ENCODE assay signal across 8 cellular contexts in genomic region chr16:88790312-88791150, GRCh38. TPM values are rescaled to one million over a fixed set of nuclear protein-coding genes. Genes with fewer than 3 reads are reported as not detected.
DNase-seq lines count a peak whose midpoint lies in the region; ATAC-seq and TF ChIP-seq lines count a peak whose summit lies in the region.

No MANE protein-coding gene starts in this region.

- peak overlapping the region; percentile 94 for H3K27ac Mint-ChIP-seq in activated naive CD8-positive, alpha-beta T cell treated with anti-CD3 and anti-CD28 coated beads, Interleukin-2, amount 10 ng/mL, durations not matched to agents 7 days and 5 days
- no peak overlapping the region for H3K27ac Mint-ChIP-seq in neural crest cell (ENCODE audit: unreplicated experiment)

- H3K4me1 ChIP-seq in RWPE2 (ENCODE audit: insufficient read depth, poor library complexity, severe bottlenecking) (no peaks in the 10 kb centered on the region), ascending aorta (peaks cover 0 to 3% of the 10 kb centered on the region in 2 donors)

- peaks cover 39% of the 10 kb centered on the region for H3K4me1 Mint-ChIP-seq in activated naive CD8-positive, alpha-beta T cell treated with anti-CD3 and anti-CD28 coated beads, Interleukin-2, amount 10 ng/mL, durations not matched to agents 7 days and 5 days
- peaks cover 9% of the 10 kb centered on the region for H3K4me1 Mint-ChIP-seq in neural crest cell

- no peaks in the 10 kb centered on the region for H3K36me3 ChIP-seq in RWPE2 (ENCODE audit: low read depth)
- H3K36me3 ChIP-seq in ascending aorta = no peaks in the 10 kb centered on the region

- ATAC-seq in RWPE2 (ENCODE audit: low read depth) (peak; percentile 20; the same call in 1 of the 3 replicates), HG02678 (IDR thresholded peaks at IDR 0.05; ENCODE audit: unreplicated experiment) (no peak), GM21447 (IDR thresholded peaks at IDR 0.05; ENCODE audit: unreplicated experiment) (no peak)
- peak; percentile 58 for ATAC-seq in activated naive CD8-positive, alpha-beta T cell treated with anti-CD3 and anti-CD28 coated beads, Interleukin-2, amount 10 ng/mL, durations not matched to agents 7 days and 5 days (ENCODE audit: low read depth)

- H3K4me3 ChIP-seq in RWPE2 (ENCODE audit: severe bottlenecking) = no peak overlapping the region
- no peak overlapping the region for H3K4me3 ChIP-seq in ascending aorta

- H3K9me3 ChIP-seq in RWPE2 (ENCODE audit: severe bottlenecking) (no peaks in the 10 kb centered on the region), ascending aorta (no peaks in the 10 kb centered on the region)

- no peaks in the 10 kb centered on the region for H3K9me3 Mint-ChIP-seq in activated naive CD8-positive, alpha-beta T cell treated with anti-CD3 and anti-CD28 coated beads, Interleukin-2, amount 10 ng/mL, durations not matched to agents 7 days and 5 days
- H3K9me3 Mint-ChIP-seq in neural crest cell = no peaks in the 10 kb centered on the region

- peaks cover 4% of the 10 kb centered on the region for H3K27me3 ChIP-seq in RWPE2 (ENCODE audit: insufficient read depth, poor library complexity, severe bottlenecking)
- no peaks in the 10 kb centered on the region for H3K27me3 ChIP-seq in ascending aorta

- DNase-seq in GF-D8 (lab: John Stamatoyannopoulos, UW) (peak; percentile 60), RWPE2 (ENCODE audit: low spot score) (no peak), neural crest cell (ENCODE audit: low read depth, low spot score) (no peak), ascending aorta (ENCODE audit: low spot score in 2 of 2) (no peak), dedifferentiated amniotic fluid mesenchymal stem cell (ENCODE audit: extremely low spot score) (no peak)
- peak; percentile 70 for DNase-seq in activated naive CD8-positive, alpha-beta T cell treated with anti-CD3 and anti-CD28 coated beads, Interleukin-2, amount 10 ng/mL, durations not matched to agents 7 days and 5 days

- TF ChIP-seq CTCF in RWPE2 (IDR thresholded peaks at IDR 0.05; ENCODE audit: poor library complexity, severe bottlenecking) (no peak), neural crest cell (conservative IDR thresholded peaks at IDR 0.05) (no peak), ascending aorta (IDR thresholded peaks at IDR 0.05) (no peak)

- no peak overlapping the region for H3K27ac ChIP-seq in RWPE2 (ENCODE audit: poor library complexity, severe bottlenecking)
- no peak overlapping the region for H3K27ac ChIP-seq in ascending aorta

- no peaks in the 10 kb centered on the region for H3K36me3 Mint-ChIP-seq in activated naive CD8-positive, alpha-beta T cell treated with anti-CD3 and anti-CD28 coated beads, Interleukin-2, amount 10 ng/mL, durations not matched to agents 7 days and 5 days
- H3K36me3 Mint-ChIP-seq in neural crest cell (ENCODE audit: low read depth) = no peaks in the 10 kb centered on the region

- POLR2A ChIA-PET in activated naive CD8-positive, alpha-beta T cell treated with anti-CD3 and anti-CD28 coated beads, Interleukin-2, amount 10 ng/mL, durations not matched to agents 7 days and 5 days (lab: Charles Lee) = no interaction called here

- peak overlapping the region; percentile 77 for H3K4me3 Mint-ChIP-seq in activated naive CD8-positive, alpha-beta T cell treated with anti-CD3 and anti-CD28 coated beads, Interleukin-2, amount 10 ng/mL, durations not matched to agents 7 days and 5 days
- peak overlapping the region; percentile 47 for H3K4me3 Mint-ChIP-seq in neural crest cell

- no peaks in the 10 kb centered on the region for H3K27me3 Mint-ChIP-seq in activated naive CD8-positive, alpha-beta T cell treated with anti-CD3 and anti-CD28 coated beads, Interleukin-2, amount 10 ng/mL, durations not matched to agents 7 days and 5 days
- H3K27me3 Mint-ChIP-seq in neural crest cell (ENCODE audit: low read depth) = peaks cover 20% of the 10 kb centered on the region

- intact Hi-C loops in ascending aorta (cut with DNase I) = no loop called here

RNA-seq across cellular contexts. Expression of gene PIEZO1, which starts 5.5 kb away (rescaled TPM):
- 100 to 1,000 TPM; 206 to 220 TPM for total RNA-seq in activated naive CD8-positive, alpha-beta T cell treated with anti-CD3 and anti-CD28 coated beads, Interleukin-2, amount 10 ng/mL, durations not matched to agents 7 days and 5 days
- 17.8 and 20.7 TPM in 2 replicates for total RNA-seq in neural crest cell
- 428 TPM for total RNA-seq in ascending aorta

RNA-seq across cellular contexts. Expression of gene CDT1, which starts 13.1 kb away (rescaled TPM):
- total RNA-seq in activated naive CD8-positive, alpha-beta T cell treated with anti-CD3 and anti-CD28 coated beads, Interleukin-2, amount 10 ng/mL, durations not matched to agents 7 days and 5 days = 100 to 1,000 TPM; 135 to 140 TPM
- total RNA-seq in neural crest cell (79.6 and 79.9 TPM in 2 replicates), ascending aorta (not detected)

RNA-seq across cellular contexts. Expression of gene APRT, which starts 21.2 kb away (rescaled TPM):
- 100 to 1,000 TPM; 124 to 139 TPM for total RNA-seq in activated naive CD8-positive, alpha-beta T cell treated with anti-CD3 and anti-CD28 coated beads, Interleukin-2, amount 10 ng/mL, durations not matched to agents 7 days and 5 days
- total RNA-seq in neural crest cell (114 and 116 TPM in 2 replicates), ascending aorta (305 TPM)

Comparison
In these comparisons a context has a peak if more than half of its experiments do, and no peak if none do; other contexts are left out.
1. DNase-seq: peak in GF-D8 (single experiment) and activated naive CD8-positive, alpha-beta T cell treated with anti-CD3 and anti-CD28 coated beads, Interleukin-2, amount 10 ng/mL, durations not matched to agents 7 days and 5 days (single experiment); none in RWPE2 (single experiment), neural crest cell (single experiment), ascending aorta (0 of 2) and dedifferentiated amniotic fluid mesenchymal stem cell (single experiment).
2. ATAC-seq: peak in RWPE2 (single experiment) and activated naive CD8-positive, alpha-beta T cell treated with anti-CD3 and anti-CD28 coated beads, Interleukin-2, amount 10 ng/mL, durations not matched to agents 7 days and 5 days (single experiment); none in HG02678 (single experiment) and GM21447 (single experiment).
3. RNA of gene CDT1, which starts 13.1 kb away (total RNA-seq): 135 to 140 TPM in activated naive CD8-positive, alpha-beta T cell treated with anti-CD3 and anti-CD28 coated beads, Interleukin-2, amount 10 ng/mL, durations not matched to agents 7 days and 5 days and 79.6 to 79.9 TPM in neural crest cell; not detected in ascending aorta (single experiment); every median in the first group is over 10 times any median in the second.